ENCODE assay signal across 14 cellular contexts in genomic region chr6:41600499-41601247, GRCh38. TPM values are rescaled to one million over a fixed set of nuclear protein-coding genes. Genes with fewer than 3 reads are reported as not detected.
DNase-seq lines count a peak whose midpoint lies in the region; ATAC-seq, FAIRE-seq and TF ChIP-seq lines count a peak whose summit lies in the region.
"Had no signal": no experiment of that assay in that cellular context is flagged by ENCODE, and none has a peak within 500 bp of the region (broad histone marks: within the 10 kb centered on the region; RNA-seq: fewer than 3 reads in every experiment).

No MANE protein-coding gene starts in this region.

- H3K4me3 Mint-ChIP-seq in endodermal cell, result no peak overlapping the region
- H3K4me3 Mint-ChIP-seq: CD4-positive, alpha-beta memory T cell had no signal

- H3K9me3 ChIP-seq in BLaER1 (no peaks in the 10 kb centered on the region), endodermal cell (ENCODE audit: control insufficient read depth, low read length) (no peaks in the 10 kb centered on the region), body of pancreas (no peaks in the 10 kb centered on the region)
- H3K9me3 ChIP-seq: SJSA1 had no signal

- DNase-seq in HTR-8/SVneo (ENCODE audit: insufficient read length, low spot score), result no peak
- no peak for DNase-seq in endodermal cell
- DNase-seq in posterior vena cava (ENCODE audit: low spot score), result peak; percentile 72
- no peak for DNase-seq in activated effector memory CD4-positive, alpha-beta T cell treated with anti-CD3 and anti-CD28 coated beads, Interleukin-2, amount 50 U/mL, for 16 hours
- no peak for DNase-seq in EL
- no peak for DNase-seq in body of pancreas
- DNase-seq: ACHN; CD4-positive, alpha-beta memory T cell; NCI-H226; NCI-H526 treated with DMSO at 0.1 percent for 48 hours had no signal

- no peaks in the 10 kb centered on the region for H4K20me1 ChIP-seq in BLaER1

- 0 out of 2 replicates have a peak overlapping the region, but pooled peaks have one; percentile 31 for H3K4me3 ChIP-seq in BLaER1
- H3K4me3 ChIP-seq in endodermal cell (ENCODE audit: low read length), result no peak overlapping the region
- H3K4me3 ChIP-seq in body of pancreas, result no peak overlapping the region
- H3K4me3 ChIP-seq: SJSA1 had no signal

- no peak for ATAC-seq in body of pancreas
- no peak for ATAC-seq in GM18519 (IDR thresholded peaks at IDR 0.05; ENCODE audit: low FRiP score, unreplicated experiment)

- no peak for TF ChIP-seq CTCF in endodermal cell (conservative IDR thresholded peaks at IDR 0.05)
- no peak for TF ChIP-seq CTCF in body of pancreas (IDR thresholded peaks at IDR 0.05)

- H3K4me1 ChIP-seq in BLaER1 (peaks cover 69% of the 10 kb centered on the region), endodermal cell (ENCODE audit: control insufficient read depth, insufficient read depth, low read length) (peaks cover 4% of the 10 kb centered on the region), body of pancreas (peaks cover 9% of the 10 kb centered on the region)

- no peaks in the 10 kb centered on the region for H3K9me3 Mint-ChIP-seq in endodermal cell
- H3K9me3 Mint-ChIP-seq: CD4-positive, alpha-beta memory T cell had no signal

- H3K9ac ChIP-seq in BLaER1 (peak overlapping the region; percentile 69; the same call in 1 of the 2 replicates), endodermal cell (ENCODE audit: extremely low read depth, low read length, poor library complexity, severe bottlenecking) (no peak overlapping the region)

- peaks cover 18% of the 10 kb centered on the region for H3K36me3 Mint-ChIP-seq in endodermal cell (ENCODE audit: low read depth)

- H3K36me3 ChIP-seq in BLaER1, result peaks cover 14% of the 10 kb centered on the region
- peaks cover 13% of the 10 kb centered on the region for H3K36me3 ChIP-seq in endodermal cell (ENCODE audit: control insufficient read depth, insufficient read depth, low read length)
- peaks cover 0 to 4% of the 10 kb centered on the region in 2 donors for H3K36me3 ChIP-seq in body of pancreas (replicated peaks in 1 of 2; ENCODE audit: insufficient read depth in 1 of 2, low read depth in 2 of 2)

- TF ChIP-seq POLR2A in body of pancreas (IDR thresholded peaks at IDR 0.05), result no peak

- intact Hi-C loops in posterior vena cava (cut with DNase I), result loop anchor here in 1 of 2 donors (5.0 kb wide), 1 partner anchor 442 kb away; no protein-coding TSS in a partner anchor
- intact Hi-C loops in body of pancreas (cut with DNase I), result loop anchor here (5.0 kb wide), 1 partner anchor 77 kb away; no protein-coding TSS in a partner anchor

- no peaks in the 10 kb centered on the region for H3K27me3 ChIP-seq in BLaER1
- H3K27me3 ChIP-seq in endodermal cell (ENCODE audit: control insufficient read depth, insufficient read depth, low read length, poor library complexity, severe bottlenecking), result no peaks in the 10 kb centered on the region
- no peaks in the 10 kb centered on the region for H3K27me3 ChIP-seq in body of pancreas
- H3K27me3 ChIP-seq: SJSA1 had no signal

- H3K4me2 ChIP-seq in BLaER1, result peak overlapping the region; percentile 89

- H3K27me3 Mint-ChIP-seq in endodermal cell (ENCODE audit: insufficient read depth), result no peaks in the 10 kb centered on the region

- H3K4me1 Mint-ChIP-seq in endodermal cell, result peaks cover 8% of the 10 kb centered on the region

- peak overlapping the region; percentile 35 for H3K27ac Mint-ChIP-seq in endodermal cell
- H3K27ac Mint-ChIP-seq: CD4-positive, alpha-beta memory T cell had no signal

- WGBS in endodermal cell (ENCODE audit: insufficient coverage in 1 of 2, insufficient read length in 1 of 2), 2 experiments, result 85 to 88% methylated on average over 11 to 22 of the region's 22 CpGs
- 86 to 91% methylated on average over 17 to 22 of the region's 22 CpGs for WGBS in body of pancreas, 2 donors

- H3K27ac ChIP-seq in BLaER1 (peak overlapping the region; percentile 89), endodermal cell (ENCODE audit: low read depth, low read length) (no peak overlapping the region), body of pancreas (no peak overlapping the region)
- H3K27ac ChIP-seq: RWPE1, SJSA1 had no signal

- FAIRE-seq in HTR-8/SVneo (lab: Jason Lieb, UNC), result peak; percentile 9

RNA-seq across cellular contexts. Expression of gene MDFI, which starts 37.6 kb away (rescaled TPM):
- 10 to 100 TPM; 52.7 to 80.0 TPM for total RNA-seq in endodermal cell
- polyA plus RNA-seq in endodermal cell (2013, experiment 1 of 2), result 76.9 TPM
- polyA plus RNA-seq in endodermal cell (2013, experiment 2 of 2), result 84.7 TPM
- total RNA-seq in posterior vena cava, result 1 to 10 TPM; 5.4 to 6.5 TPM
- total RNA-seq in body of pancreas, result 1 to 10 TPM; 4.9 to 6.7 TPM
- total RNA-seq: CD4-positive, alpha-beta memory T cell; SJSA1 had no signal
- polyA plus RNA-seq: CD4-positive, alpha-beta memory T cell had no signal

RNA-seq across cellular contexts. Expression of gene FOXP4, which starts 54.5 kb away (rescaled TPM):
- total RNA-seq in endodermal cell, result 10 to 100 TPM; 44.4 to 47.7 TPM
- polyA plus RNA-seq in endodermal cell (2013, experiment 1 of 2), result 54.1 TPM
- polyA plus RNA-seq in endodermal cell (2013, experiment 2 of 2), result 47.0 TPM
- 10 to 100 TPM; 16.8 to 26.9 TPM for total RNA-seq in posterior vena cava
- total RNA-seq in body of pancreas, result 10 to 100 TPM in 1 of 2 donors, 1 to 10 TPM in 1; 8.6 to 10.5 TPM

Comparison
In these comparisons a context has a peak if more than half of its experiments do, and no peak if none do; other contexts are left out.
1. RNA of gene MDFI, which starts 37.6 kb away (total RNA-seq): 52.7 to 80.0 TPM in endodermal cell; 4.9 to 6.7 TPM in body of pancreas and 5.4 to 6.5 TPM in posterior vena cava; every median in the first group is over 4 times any median in the second.